Comparison of ENCODE assay signal across 28 cellular contexts in genomic region chr12:13788626-13789025, GRCh38.
"Had no signal": no experiment of that assay in that cellular context is flagged by ENCODE, and none has a peak within 500 bp of the region (broad histone marks: within the 10 kb centered on the region; RNA-seq: fewer than 3 reads in every experiment).

No MANE protein-coding gene starts in this region.

- H3K27ac ChIP-seq: left lung, lower lobe of right lung, pancreas, prostate gland, sigmoid colon, spleen, suprapubic skin, thoracic aorta, tibial artery, upper lobe of right lung had no signal

- H3K27me3 ChIP-seq: left lung, pancreas, sigmoid colon, spleen, suprapubic skin, tibial artery, upper lobe of right lung had no signal

- H3K9me3 ChIP-seq: left lung, lower lobe of right lung, pancreas, prostate gland, sigmoid colon, spleen, suprapubic skin, thoracic aorta, tibial artery, upper lobe of right lung had no signal

- H3K4me3 ChIP-seq: left lung, lower lobe of right lung, pancreas, prostate gland, sigmoid colon, spleen, suprapubic skin, thoracic aorta, tibial artery, upper lobe of right lung had no signal

- ATAC-seq: left cardiac atrium; left lung; lower lobe of right lung; natural killer cell; pancreas; right cardiac atrium; stimulated activated effector memory CD8-positive, alpha-beta T cell treated with anti-CD3 and anti-CD28 coated beads, Interleukin-12 subunit alpha, Interleukin-12 subunit beta, amount 100 ng/mL, for 72 hours; upper lobe of right lung had no signal

- H3K36me3 ChIP-seq: left lung, lower lobe of right lung, pancreas, prostate gland, sigmoid colon, spleen, suprapubic skin, thoracic aorta, tibial artery, upper lobe of right lung had no signal

- FAIRE-seq: keratinocyte, pancreas, small intestine, urothelium cell line had no signal

- H3K4me1 ChIP-seq: left lung, lower lobe of right lung, pancreas, prostate gland, sigmoid colon, suprapubic skin, tibial artery, upper lobe of right lung had no signal

- DNase-seq: hippocampal formation; kidney glomerular epithelial cell; left cardiac atrium; left lung; lower lobe of right lung; mammary epithelial cell; mesenchymal stem cell; naive B cell; natural killer cell; nephron progenitor cell; pancreas; posterior cingulate gyrus; retina; right cardiac atrium; sigmoid colon; small intestine; spleen; stimulated activated CD4-positive, alpha-beta T cell treated with anti-CD3 and anti-CD28 coated beads, Interleukin-4, amount 100 ng/mL, for 24 hours; stimulated activated naive CD4-positive, alpha-beta T cell; tibial artery; trophoblast cell; upper lobe of right lung had no signal
